ENCODE assay signal across 1 cellular context in genomic region chr6:12115492-12115891, GRCh38.
TF ChIP-seq lines count a peak whose summit lies in the region.

No MANE protein-coding gene starts in this region.

TF ChIP-seq in WTC11, 78 proteins besides CTCF, POLR2A, EP300 and RAD21 (continued from another document):
- TF ChIP-seq CREB1 (CRISPR knock-in tag; IDR thresholded peaks at IDR 0.05) = no peak
- no peak for TF ChIP-seq SMAD3 (CRISPR knock-in tag; IDR thresholded peaks at IDR 0.05; ENCODE audit: borderline replicate concordance)
- TF ChIP-seq E2F4 (CRISPR knock-in tag; IDR thresholded peaks at IDR 0.05; ENCODE audit: borderline replicate concordance, low read depth) = no peak
- no peak for TF ChIP-seq RORB (CRISPR knock-in tag; IDR thresholded peaks at IDR 0.05)
- TF ChIP-seq ZNF512 (CRISPR knock-in tag; IDR thresholded peaks at IDR 0.05; ENCODE audit: borderline replicate concordance) = no peak
- TF ChIP-seq PRDM15 (CRISPR knock-in tag; IDR thresholded peaks at IDR 0.05) = no peak
- TF ChIP-seq ZBTB21 (CRISPR knock-in tag; IDR thresholded peaks at IDR 0.05; ENCODE audit: borderline replicate concordance) = no peak
- TF ChIP-seq IRF1 (CRISPR knock-in tag; IDR thresholded peaks at IDR 0.05) = no peak
- TF ChIP-seq PRRX2 (CRISPR knock-in tag; IDR thresholded peaks at IDR 0.05) = no peak
